In the genomic region with DNA sequence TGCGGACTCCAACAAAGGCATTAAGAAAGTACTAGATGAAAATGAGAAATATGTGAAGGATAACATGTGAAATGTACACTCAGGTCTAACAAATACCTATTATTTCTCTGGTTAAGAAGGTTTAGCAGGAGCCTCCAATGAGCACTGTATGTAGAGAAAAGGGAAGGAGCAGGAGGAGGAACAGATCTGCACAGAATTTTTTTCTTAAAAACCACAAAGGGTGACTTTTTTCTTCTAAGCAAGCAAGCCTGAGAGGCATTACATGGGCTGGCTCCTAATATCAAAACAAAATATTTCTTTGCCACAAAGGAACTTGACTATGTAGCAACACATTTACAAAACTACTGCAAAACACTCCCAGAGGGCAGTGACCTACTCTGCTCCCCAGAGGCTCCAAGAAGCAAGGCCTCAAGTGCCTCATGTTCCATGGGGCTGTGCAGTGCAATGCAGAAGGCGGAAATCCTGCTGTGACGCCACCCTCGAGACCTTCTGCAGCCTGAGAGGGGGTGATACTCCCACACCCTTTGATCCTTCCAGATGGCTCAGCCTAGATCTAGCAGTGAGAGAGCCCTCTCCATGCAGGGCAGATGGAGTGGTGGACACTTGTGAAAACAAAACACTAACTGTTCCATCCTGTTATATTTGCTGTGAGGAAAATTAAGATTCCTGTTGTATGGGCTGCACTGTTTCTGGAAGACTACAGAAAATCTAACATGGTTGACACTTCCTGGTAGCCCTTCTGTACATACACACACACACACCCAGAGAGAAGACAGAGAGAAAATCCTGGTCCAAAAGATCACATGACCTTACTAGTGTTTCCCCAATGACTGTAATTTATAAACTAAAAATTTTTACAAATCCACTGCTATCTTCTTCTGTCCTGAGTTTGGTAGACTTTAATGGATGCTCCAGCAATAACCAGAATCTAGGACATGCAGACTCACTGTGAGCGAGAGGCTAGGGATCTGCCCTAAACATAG, we compare ENCODE assay signal across 9 cellular contexts. TPM values are rescaled to one million over a fixed set of nuclear protein-coding genes. Genes with fewer than 3 reads are reported as not detected.
DNase-seq lines count a peak whose midpoint lies in the region; ATAC-seq and TF ChIP-seq lines count a peak whose summit lies in the region.
"Had no signal": no experiment of that assay in that cellular context is flagged by ENCODE, and none has a peak within 500 bp of the region (broad histone marks: within the 10 kb centered on the region; RNA-seq: fewer than 3 reads in every experiment).

No MANE protein-coding gene starts in this region.

- CTCF ChIA-PET in PC-9 (lab: Charles Lee) = no interaction called here

- peaks cover 18% of the 10 kb centered on the region for H3K36me3 Mint-ChIP-seq in chondrocyte (ENCODE audit: low read depth)

- no peak for ATAC-seq in HG03159 (IDR thresholded peaks at IDR 0.05; ENCODE audit: unreplicated experiment)
- ATAC-seq in HG03520 (IDR thresholded peaks at IDR 0.05; ENCODE audit: unreplicated experiment) = no peak
- ATAC-seq: naive thymus-derived CD8-positive, alpha-beta T cell had no signal

- no peak overlapping the region for H3K4me3 Mint-ChIP-seq in chondrocyte (ENCODE audit: unreplicated experiment)

- DNase-seq in AG08395 (ENCODE audit: low spot score) (peak; percentile 88), Karpas-422 (peak; percentile 50), chondrocyte (ENCODE audit: low spot score) (no peak), medulla oblongata (ENCODE audit: extremely low spot score) (peak; percentile 70), PC-9 (no peak)
- DNase-seq in activated CD4-positive, alpha-beta T cell treated with anti-CD3 and anti-CD28 coated beads, Interleukin-2, amount 50 U/mL, for 4 hours = no peak
- DNase-seq: naive thymus-derived CD8-positive, alpha-beta T cell had no signal

- H2AFZ ChIP-seq in Karpas-422 (ENCODE audit: low read length) (no peak overlapping the region), PC-9 (no peak overlapping the region)

- H3F3A ChIP-seq in PC-9 (ENCODE audit: insufficient read depth, low read depth) = peaks cover 5% of the 10 kb centered on the region; the same call in 1 of the 2 replicates

- POLR2A ChIA-PET in PC-9 (lab: Charles Lee; ENCODE audit: unreplicated experiment) = no interaction called here

- H3K79me2 ChIP-seq in Karpas-422 (ENCODE audit: low read length) = peaks cover 22% of the 10 kb centered on the region
- no peaks in the 10 kb centered on the region; the same call in 1 of the 2 replicates for H3K79me2 ChIP-seq in PC-9 (ENCODE audit: low read depth)

- H3K9me3 ChIP-seq in Karpas-422 (ENCODE audit: low read length) (no peaks in the 10 kb centered on the region), PC-9 (ENCODE audit: insufficient read depth, low read depth) (no peaks in the 10 kb centered on the region)

- H4K20me1 ChIP-seq in Karpas-422 (ENCODE audit: insufficient read depth, low read depth, low read length) = no peaks in the 10 kb centered on the region
- no peaks in the 10 kb centered on the region for H4K20me1 ChIP-seq in PC-9 (ENCODE audit: insufficient read depth)

- peak overlapping the region; percentile 10; the same call in 1 of the 2 replicates for H3K9ac ChIP-seq in Karpas-422 (ENCODE audit: low read length)

- H3K36me3 ChIP-seq in Karpas-422 (ENCODE audit: insufficient read depth, low read length) = peaks cover 16% of the 10 kb centered on the region; the same call in 1 of the 2 replicates
- no peaks in the 10 kb centered on the region; the same call in none of the 2 replicates for H3K36me3 ChIP-seq in PC-9 (ENCODE audit: low read depth)

- H3K9me2 ChIP-seq in Karpas-422 (replicated peaks; ENCODE audit: insufficient read depth, low read length) (no peaks in the 10 kb centered on the region), PC-9 (ENCODE audit: insufficient read depth) (no peaks in the 10 kb centered on the region)

- TF ChIP-seq CTCF in chondrocyte (IDR thresholded peaks at IDR 0.05) (no peak), PC-9 (conservative IDR thresholded peaks at IDR 0.05) (no peak)

- H3K4me1 Mint-ChIP-seq in chondrocyte (ENCODE audit: low read depth) = peaks cover 28% of the 10 kb centered on the region

- no TSS peak for BruUV-seq in PC-9 (replicated peaks; lab: Mats Ljungman, UMichigan)

- H3K4me3 ChIP-seq in Karpas-422 (ENCODE audit: low read length) = no peak overlapping the region
- no peak overlapping the region for H3K4me3 ChIP-seq in PC-9

- intact Hi-C loops in PC-9 (cut with micrococcal nuclease; ENCODE audit: unreplicated experiment) = no loop called here

- H3K4me1 ChIP-seq in Karpas-422 (ENCODE audit: low read length) (peaks cover 28% of the 10 kb centered on the region), PC-9 (replicated peaks; ENCODE audit: insufficient read depth) (no peaks in the 10 kb centered on the region)

- H3K9me3 Mint-ChIP-seq in chondrocyte (ENCODE audit: low read depth) = no peaks in the 10 kb centered on the region
- H3K9me3 Mint-ChIP-seq: naive thymus-derived CD8-positive, alpha-beta T cell had no signal

- H3K27me3 ChIP-seq in Karpas-422 (ENCODE audit: low read length) (no peaks in the 10 kb centered on the region), PC-9 (ENCODE audit: insufficient read depth, low read depth) (no peaks in the 10 kb centered on the region)

- H3K4me2 ChIP-seq in Karpas-422 (ENCODE audit: low read depth, low read length, poor library complexity, severe bottlenecking) (no peak overlapping the region), PC-9 (no peak overlapping the region)

- H3K27ac Mint-ChIP-seq in chondrocyte (ENCODE audit: unreplicated experiment) = peak overlapping the region; percentile 79

- H3K27me3 Mint-ChIP-seq in chondrocyte (ENCODE audit: low read depth) = no peaks in the 10 kb centered on the region
- H3K27me3 Mint-ChIP-seq: naive thymus-derived CD8-positive, alpha-beta T cell had no signal

- H3K27ac ChIP-seq in Karpas-422 (ENCODE audit: low read length) (peak overlapping the region; percentile 26; the same call in 1 of the 2 replicates), PC-9 (no peak overlapping the region; the same call in 1 of the 2 replicates)

RNA-seq across cellular contexts. Expression of a gene that starts 36.0 kb away (rescaled TPM):
- total RNA-seq in Karpas-422 (2014; rRNA removed; shearing (Covaris generic); ENCODE audit: low replicate concordance) = 35.1 and 44.3 TPM in 2 replicates
- total RNA-seq in chondrocyte (15.5 to 19.0 TPM (median 18.0 TPM) in 3 replicates), PC-9 (2021) (32.8 and 35.2 TPM in 2 replicates)

RNA-seq across cellular contexts. Expression of a gene that starts 48.2 kb away (rescaled TPM):
- 337 and 353 TPM in 2 replicates for total RNA-seq in Karpas-422 (2014; rRNA removed; shearing (Covaris generic); ENCODE audit: low replicate concordance)
- 33.4 to 55.2 TPM (median 37.8 TPM) in 3 replicates for total RNA-seq in chondrocyte
- 1,825 and 1,951 TPM in 2 replicates for total RNA-seq in PC-9 (2021)

Comparison
In these comparisons a context has a peak if more than half of its experiments do, and no peak if none do; other contexts are left out.
1. DNase-seq: peak in AG08395 (single experiment), Karpas-422 (single experiment) and medulla oblongata (single experiment); none in chondrocyte (single experiment), PC-9 (0 of 2) and activated CD4-positive, alpha-beta T cell treated with anti-CD3 and anti-CD28 coated beads, Interleukin-2, amount 50 U/mL, for 4 hours (0 of 2).